20 cellular contexts compared by ENCODE assay signal in the genomic region with DNA sequence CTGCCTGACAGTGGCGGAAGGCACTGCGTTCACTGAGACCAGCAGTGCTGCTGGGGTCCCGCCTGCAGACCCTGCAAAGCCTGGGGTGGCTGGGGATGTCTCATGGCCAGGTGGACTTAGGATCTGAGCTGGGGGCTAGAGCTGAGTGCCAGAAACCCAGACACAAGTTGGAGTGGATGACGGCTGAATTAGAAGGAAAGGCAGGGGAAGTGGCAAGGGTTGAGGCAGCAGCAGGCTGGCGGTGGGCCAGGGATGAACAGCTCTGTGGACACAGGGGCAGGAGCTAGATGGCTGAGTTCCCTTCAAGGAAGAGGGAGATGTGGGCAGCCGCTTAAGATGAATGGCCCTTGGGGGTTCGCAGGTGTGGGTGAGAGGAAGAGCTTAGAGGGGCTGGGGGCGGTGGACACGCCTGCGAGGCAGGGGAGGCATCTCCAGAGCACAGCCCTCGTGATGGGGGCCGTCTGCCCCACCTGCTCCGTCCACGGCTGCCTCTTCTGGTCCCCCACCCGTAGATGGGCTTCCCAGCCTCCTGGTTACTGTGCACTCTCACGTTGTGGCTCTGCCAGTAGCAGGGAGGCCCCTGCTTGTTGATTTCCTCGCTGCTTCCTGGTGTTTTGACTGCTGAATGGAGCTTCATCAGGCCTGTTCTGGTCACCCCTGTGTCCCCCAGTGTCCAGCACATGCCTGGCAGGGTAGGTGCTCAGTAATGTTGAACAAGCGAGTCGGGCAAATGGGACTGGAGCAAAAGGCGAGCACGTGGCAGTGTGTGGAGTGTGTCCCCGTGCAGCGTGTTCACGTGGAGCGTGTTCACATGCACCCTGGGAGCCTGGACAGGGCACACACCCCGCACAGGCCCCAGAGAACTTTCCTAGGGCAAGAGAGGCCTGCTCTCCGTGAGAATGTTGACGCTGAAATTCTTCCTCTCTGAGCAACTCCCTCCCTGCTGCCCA.
DNase-seq lines count a peak whose midpoint lies in the region; ATAC-seq and TF ChIP-seq lines count a peak whose summit lies in the region.
"Had no signal": no experiment of that assay in that cellular context is flagged by ENCODE, and none has a peak within 500 bp of the region (broad histone marks: within the 10 kb centered on the region; RNA-seq: fewer than 3 reads in every experiment).

No MANE protein-coding gene starts in this region.

- TF ChIP-seq POLR2A in upper lobe of left lung (IDR thresholded peaks at IDR 0.05), result no peak

- H3K4me3 ChIP-seq in upper lobe of left lung, result no peak overlapping the region
- H3K4me3 ChIP-seq: ascending aorta, PC-9, transverse colon had no signal

- no peaks in the 10 kb centered on the region for H3K27me3 ChIP-seq in upper lobe of left lung
- H3K27me3 ChIP-seq in foreskin keratinocyte, result no peaks in the 10 kb centered on the region
- H3K27me3 ChIP-seq: ascending aorta, transverse colon had no signal

- H3K9me3 ChIP-seq in upper lobe of left lung, result no peaks in the 10 kb centered on the region
- H3K9me3 ChIP-seq: ascending aorta, transverse colon had no signal

- peak; percentile 49 for DNase-seq in activated effector memory CD4-positive, alpha-beta T cell treated with anti-CD3 and anti-CD28 coated beads, Interleukin-2, amount 50 U/mL, for 16 hours
- DNase-seq in activated effector memory CD4-positive, alpha-beta T cell treated with Interleukin-2 at 50 U/mL for 16 hours, result no peak
- peak; percentile 9 for DNase-seq in activated CD8-positive, alpha-beta memory T cell treated with anti-CD3 and anti-CD28 coated beads, Interleukin-2, amount 50 U/mL, for 4 hours
- peak; percentile 41 for DNase-seq in left lobe of liver (ENCODE audit: low spot score)
- peak; percentile 15 to 47 for DNase-seq in upper lobe of left lung
- no peak for DNase-seq in foreskin keratinocyte
- DNase-seq in OCI-M2 (lab: John Stamatoyannopoulos, UW; ENCODE audit: unreplicated experiment), result no peak
- DNase-seq: activated CD4-positive, alpha-beta T cell treated with anti-CD3 and anti-CD28 coated beads for 36 hours; activated naive CD4-positive, alpha-beta T cell; EL; HCEC 1CT; KG1; NCI-H69; PC-9; stimulated activated CD4-positive, alpha-beta T cell treated with anti-CD3 and anti-CD28 coated beads, Interleukin-15, amount 100 ng/mL, for 24 hours; transverse colon had no signal

- H3K4me1 ChIP-seq in upper lobe of left lung (no peaks in the 10 kb centered on the region), foreskin keratinocyte (no peaks in the 10 kb centered on the region)
- H3K4me1 ChIP-seq: ascending aorta, transverse colon had no signal

- no peak for ATAC-seq in left lobe of liver
- ATAC-seq in upper lobe of left lung (ENCODE audit: low FRiP score in 2 of 2), result no peak
- ATAC-seq in HG02981 (IDR thresholded peaks at IDR 0.05; ENCODE audit: unreplicated experiment), result no peak
- no peak for ATAC-seq in foreskin keratinocyte
- ATAC-seq: activated CD4-positive, alpha-beta T cell treated with anti-CD3 and anti-CD28 coated beads for 36 hours; left colon; stimulated activated effector memory CD8-positive, alpha-beta T cell treated with anti-CD3 and anti-CD28 coated beads, Interleukin-12 subunit alpha, Interleukin-12 subunit beta, amount 100 ng/mL, for 72 hours had no signal

- H3K36me3 ChIP-seq in upper lobe of left lung, result no peaks in the 10 kb centered on the region
- H3K36me3 ChIP-seq: ascending aorta, transverse colon had no signal

- no peak for TF ChIP-seq EP300 in upper lobe of left lung (IDR thresholded peaks at IDR 0.05)

- no peak overlapping the region for H3K27ac ChIP-seq in upper lobe of left lung
- no peak overlapping the region for H3K27ac ChIP-seq in foreskin keratinocyte
- H3K27ac ChIP-seq: ascending aorta, PC-9, transverse colon had no signal

- 77 to 78% methylated on average over 25 to 28 of the region's 28 CpGs for WGBS in upper lobe of left lung, 2 donors

- TF ChIP-seq CTCF in upper lobe of left lung (IDR thresholded peaks at IDR 0.05) (no peak), foreskin keratinocyte (conservative IDR thresholded peaks at IDR 0.05) (no peak)

Comparison
In these comparisons a context has a peak if more than half of its experiments do, and no peak if none do; other contexts are left out.
1. DNase-seq: peak in activated effector memory CD4-positive, alpha-beta T cell treated with anti-CD3 and anti-CD28 coated beads, Interleukin-2, amount 50 U/mL, for 16 hours (single experiment), activated CD8-positive, alpha-beta memory T cell treated with anti-CD3 and anti-CD28 coated beads, Interleukin-2, amount 50 U/mL, for 4 hours (single experiment), left lobe of liver (single experiment) and upper lobe of left lung (2 of 2); none in activated effector memory CD4-positive, alpha-beta T cell treated with Interleukin-2 at 50 U/mL for 16 hours (single experiment), foreskin keratinocyte (0 of 2) and OCI-M2 (single experiment).